8 cellular contexts compared by ENCODE assay signal in the genomic region with DNA sequence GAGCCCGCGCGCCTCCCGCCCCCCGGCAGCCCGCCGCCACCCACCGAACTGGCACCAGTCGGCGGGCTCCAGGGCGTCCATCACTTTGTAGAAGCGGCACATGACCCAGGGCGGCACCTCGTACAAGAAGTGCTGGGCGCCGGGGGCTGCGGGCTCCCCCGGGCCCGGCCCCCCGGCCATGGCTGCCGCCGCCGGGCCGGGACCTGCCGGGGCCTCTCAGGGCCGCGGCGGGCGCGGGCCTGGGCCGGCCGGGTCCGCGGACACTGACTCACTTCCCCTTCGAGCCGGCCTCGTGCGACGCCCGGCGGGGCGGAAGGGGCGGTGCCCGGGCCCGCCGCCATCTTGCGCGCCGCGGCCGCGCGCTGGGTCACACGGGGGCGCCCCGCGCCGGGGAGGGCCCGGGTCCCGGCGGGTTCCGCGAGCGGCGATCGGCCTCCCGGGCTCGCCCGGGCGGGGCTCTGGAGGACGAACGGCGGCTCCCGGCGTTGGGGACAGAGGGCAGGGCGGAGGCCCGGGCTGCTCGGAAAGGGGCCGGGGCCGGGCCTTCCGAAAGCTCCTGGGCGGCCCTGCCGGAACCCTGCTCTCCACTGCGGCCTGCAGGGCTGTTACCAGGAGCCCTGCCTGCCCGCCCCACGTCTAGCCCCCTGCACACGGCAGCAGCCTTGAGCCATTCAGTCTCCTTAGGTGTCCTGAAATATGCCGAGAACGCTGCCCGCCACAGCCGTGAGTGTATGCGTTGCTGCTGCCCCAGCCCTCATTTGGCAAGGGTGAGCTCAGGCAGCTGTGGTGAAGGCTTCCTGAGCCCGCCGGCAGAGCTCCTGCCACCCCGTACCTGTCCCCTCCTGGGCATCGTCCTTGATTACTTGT. TPM values are rescaled to one million over a fixed set of nuclear protein-coding genes. Genes with fewer than 3 reads are reported as not detected.
A peak's percentile ranks its signal among the peaks of the same experiment; 100 is the strongest.
DNase-seq lines count a peak whose midpoint lies in the region; ATAC-seq and TF ChIP-seq lines count a peak whose summit lies in the region.

A gene (minus strand): TSS at position 270 of the 867 bp plus-strand sequence. CDS start 90 bp downstream, at position 180.

- H3K56ac ChIP-seq in mesendoderm (ENCODE audit: low read length): peak within 1 kb of the TSS; percentile 92

- no peaks in the 10 kb centered on the region for H3K36me3 ChIP-seq in endodermal cell (ENCODE audit: control insufficient read depth, insufficient read depth, low read length)
- H3K36me3 ChIP-seq in mesendoderm (ENCODE audit: control insufficient read depth, insufficient read depth, low read length): no peaks in the 10 kb centered on the region

- peak within 1 kb of the TSS; percentile 87 for H4K8ac ChIP-seq in mesendoderm (ENCODE audit: low read depth, low read length)

- peak within 1 kb of the TSS; percentile 80 for H3K23ac ChIP-seq in mesendoderm (ENCODE audit: low read length)

- H3K4me1 ChIP-seq in endodermal cell (ENCODE audit: control insufficient read depth, insufficient read depth, low read length): no peaks in the 10 kb centered on the region
- H3K4me1 ChIP-seq in mesendoderm (ENCODE audit: control insufficient read depth, low read depth, low read length): no peaks in the 10 kb centered on the region

- H2AK5ac ChIP-seq in mesendoderm (ENCODE audit: low read length): peak within 1 kb of the TSS; percentile 30

- H3K27ac ChIP-seq in endodermal cell (ENCODE audit: low read depth, low read length) (no peak within 1 kb of the TSS), mesendoderm (ENCODE audit: low read depth, low read length) (peak within 1 kb of the TSS; percentile 62)

- H3K4me3 ChIP-seq in endodermal cell (ENCODE audit: low read length): no peak within 1 kb of the TSS
- H3K4me3 ChIP-seq in mesendoderm (ENCODE audit: low read length): no peak within 1 kb of the TSS

- H3K27ac Mint-ChIP-seq in activated CD8-positive, alpha-beta T cell treated with anti-CD3 and anti-CD28 coated beads, Interleukin-2, amount 10 ng/mL, durations not matched to agents 7 days and 5 days: peak within 1 kb of the TSS; percentile 93
- H3K27ac Mint-ChIP-seq in endodermal cell: peak within 1 kb of the TSS; percentile 82
- peak within 1 kb of the TSS; percentile 97 for H3K27ac Mint-ChIP-seq in stimulated activated memory B cell treated with anti-CD40 and anti-IgM and Interleukin-4, amounts not matched to agents 10 μg/mL and 1 μg/mL and 100 μg/mL, for 72 hours

- no peak within 1 kb of the TSS for H4K5ac ChIP-seq in mesendoderm (ENCODE audit: low read length)

- no peaks in the 10 kb centered on the region for H3K9me3 Mint-ChIP-seq in activated CD8-positive, alpha-beta T cell treated with anti-CD3 and anti-CD28 coated beads, Interleukin-2, amount 10 ng/mL, durations not matched to agents 7 days and 5 days (ENCODE audit: insufficient read depth)
- peaks cover 64% of the 10 kb centered on the region for H3K9me3 Mint-ChIP-seq in endodermal cell
- H3K9me3 Mint-ChIP-seq in stimulated activated memory B cell treated with anti-CD40 and anti-IgM and Interleukin-4, amounts not matched to agents 10 μg/mL and 1 μg/mL and 100 μg/mL, for 72 hours: no peaks in the 10 kb centered on the region

- H2BK120ac ChIP-seq in mesendoderm (ENCODE audit: low read depth, low read length): no peak within 1 kb of the TSS

- peak within 1 kb of the TSS; percentile 40 for H3K4me2 ChIP-seq in mesendoderm (ENCODE audit: low read length)

- DNase-seq in NCI-H82 (lab: John Stamatoyannopoulos, UW) (peak; percentile 62), NCI-H82 treated with DMSO at 0.1 percent for 48 hours (lab: John Stamatoyannopoulos, UW; ENCODE audit: unreplicated experiment) (no peak), NCI-H226 (peak; percentile 57), endodermal cell (peak; percentile 70), mesendoderm (peak; percentile 45)
- peak; percentile 53 for DNase-seq in activated CD8-positive, alpha-beta T cell treated with anti-CD3 and anti-CD28 coated beads, Interleukin-2, amount 10 ng/mL, durations not matched to agents 7 days and 5 days

- no peaks in the 10 kb centered on the region for H3K27me3 Mint-ChIP-seq in activated CD8-positive, alpha-beta T cell treated with anti-CD3 and anti-CD28 coated beads, Interleukin-2, amount 10 ng/mL, durations not matched to agents 7 days and 5 days (ENCODE audit: low read depth)
- H3K27me3 Mint-ChIP-seq in endodermal cell (ENCODE audit: insufficient read depth): peaks cover 3% of the 10 kb centered on the region
- H3K27me3 Mint-ChIP-seq in stimulated activated memory B cell treated with anti-CD40 and anti-IgM and Interleukin-4, amounts not matched to agents 10 μg/mL and 1 μg/mL and 100 μg/mL, for 72 hours: no peaks in the 10 kb centered on the region

- POLR2A ChIA-PET in activated CD8-positive, alpha-beta T cell treated with anti-CD3 and anti-CD28 coated beads, Interleukin-2, amount 10 ng/mL, durations not matched to agents 7 days and 5 days (lab: Charles Lee): interaction anchor here (0.8 to 2.8 kb wide), 7 partner anchors 10 to 95 kb away, joined by 3 to 11 read pairs (median 4); a partner anchor contains a TSS

- peak within 1 kb of the TSS; percentile 90 for H3K18ac ChIP-seq in mesendoderm (ENCODE audit: low read length)

- no peak within 1 kb of the TSS for H2BK15ac ChIP-seq in mesendoderm (replicated peaks; ENCODE audit: low read depth)

- WGBS in endodermal cell (ENCODE audit: insufficient coverage in 1 of 2, insufficient read length in 1 of 2), 2 experiments: 20 to 23% methylated on average over 1 to 96 of the region's 96 CpGs
- no CpG with 5 or more reads among the region's 96 CpGs for WGBS in mesendoderm (ENCODE audit: extremely low coverage, insufficient coverage, low lambda C conversion rate)

- peaks cover 31% of the 10 kb centered on the region for H3K36me3 Mint-ChIP-seq in activated CD8-positive, alpha-beta T cell treated with anti-CD3 and anti-CD28 coated beads, Interleukin-2, amount 10 ng/mL, durations not matched to agents 7 days and 5 days (ENCODE audit: low read depth)
- H3K36me3 Mint-ChIP-seq in endodermal cell (ENCODE audit: low read depth): peaks cover 11% of the 10 kb centered on the region
- peaks cover 15% of the 10 kb centered on the region for H3K36me3 Mint-ChIP-seq in stimulated activated memory B cell treated with anti-CD40 and anti-IgM and Interleukin-4, amounts not matched to agents 10 μg/mL and 1 μg/mL and 100 μg/mL, for 72 hours

- H3K4me3 Mint-ChIP-seq in activated CD8-positive, alpha-beta T cell treated with anti-CD3 and anti-CD28 coated beads, Interleukin-2, amount 10 ng/mL, durations not matched to agents 7 days and 5 days: peak within 1 kb of the TSS; percentile 87
- peak within 1 kb of the TSS; percentile 64 for H3K4me3 Mint-ChIP-seq in endodermal cell
- peak within 1 kb of the TSS; percentile 91 for H3K4me3 Mint-ChIP-seq in stimulated activated memory B cell treated with anti-CD40 and anti-IgM and Interleukin-4, amounts not matched to agents 10 μg/mL and 1 μg/mL and 100 μg/mL, for 72 hours

- no peak for TF ChIP-seq CTCF in endodermal cell (conservative IDR thresholded peaks at IDR 0.05)

- no peaks in the 10 kb centered on the region for H3K9me3 ChIP-seq in endodermal cell (ENCODE audit: control insufficient read depth, low read length)

- ATAC-seq in HG02763 (IDR thresholded peaks at IDR 0.05; ENCODE audit: unreplicated experiment): peak; percentile 63
- peak; percentile 83 for ATAC-seq in activated CD8-positive, alpha-beta T cell treated with anti-CD3 and anti-CD28 coated beads, Interleukin-2, amount 10 ng/mL, durations not matched to agents 7 days and 5 days
- peak; percentile 89 for ATAC-seq in stimulated activated memory B cell treated with anti-CD40 and anti-IgM and Interleukin-4, amounts not matched to agents 10 μg/mL and 1 μg/mL and 100 μg/mL, for 72 hours

- peak within 1 kb of the TSS; percentile 99 for H3K4ac ChIP-seq in mesendoderm (ENCODE audit: low read depth, low read length)

- H3K9ac ChIP-seq in endodermal cell (ENCODE audit: extremely low read depth, low read length, poor library complexity, severe bottlenecking) (peak within 1 kb of the TSS; percentile 38), mesendoderm (ENCODE audit: low read length) (peak within 1 kb of the TSS; percentile 75)

- no peaks in the 10 kb centered on the region for H3K79me1 ChIP-seq in mesendoderm (ENCODE audit: low read length)

- H3K4me1 Mint-ChIP-seq in activated CD8-positive, alpha-beta T cell treated with anti-CD3 and anti-CD28 coated beads, Interleukin-2, amount 10 ng/mL, durations not matched to agents 7 days and 5 days (ENCODE audit: low read depth): peaks cover 21% of the 10 kb centered on the region
- peaks cover 18% of the 10 kb centered on the region for H3K4me1 Mint-ChIP-seq in endodermal cell
- H3K4me1 Mint-ChIP-seq in stimulated activated memory B cell treated with anti-CD40 and anti-IgM and Interleukin-4, amounts not matched to agents 10 μg/mL and 1 μg/mL and 100 μg/mL, for 72 hours: peaks cover 22% of the 10 kb centered on the region

- CTCF ChIA-PET in activated CD8-positive, alpha-beta T cell treated with anti-CD3 and anti-CD28 coated beads, Interleukin-2, amount 10 ng/mL, durations not matched to agents 7 days and 5 days (lab: Charles Lee): interaction anchor here (1.2 to 1.6 kb wide), 4 partner anchors 17 to 73 kb away, joined by 4 to 5 read pairs (median 4); no protein-coding TSS in a partner anchor

- no peaks in the 10 kb centered on the region for H3K79me2 ChIP-seq in mesendoderm (ENCODE audit: control insufficient read depth, insufficient read depth, low read length)

- H2BK5ac ChIP-seq in mesendoderm (ENCODE audit: low read length): no peak within 1 kb of the TSS

- H3K27me3 ChIP-seq in endodermal cell (ENCODE audit: control insufficient read depth, insufficient read depth, low read length, poor library complexity, severe bottlenecking) (no peaks in the 10 kb centered on the region), mesendoderm (ENCODE audit: insufficient read depth, low read length, poor library complexity) (no peaks in the 10 kb centered on the region)

RNA-seq across cellular contexts. Expression of the gene that starts here (rescaled TPM):
- total RNA-seq in activated CD8-positive, alpha-beta T cell treated with anti-CD3 and anti-CD28 coated beads, Interleukin-2, amount 10 ng/mL, durations not matched to agents 7 days and 5 days: 100 to 1,000 TPM; 164 to 165 TPM
- 10 to 100 TPM; 61.1 to 73.9 TPM for total RNA-seq in endodermal cell
- polyA plus RNA-seq in endodermal cell (2013, experiment 1 of 2): 41.3 TPM
- 36.5 TPM for polyA plus RNA-seq in endodermal cell (2013, experiment 2 of 2)
- polyA plus RNA-seq in mesendoderm (2013, experiment 1 of 2): 41.3 TPM
- 39.9 TPM for polyA plus RNA-seq in mesendoderm (2013, experiment 2 of 2)
